In the genomic region with DNA sequence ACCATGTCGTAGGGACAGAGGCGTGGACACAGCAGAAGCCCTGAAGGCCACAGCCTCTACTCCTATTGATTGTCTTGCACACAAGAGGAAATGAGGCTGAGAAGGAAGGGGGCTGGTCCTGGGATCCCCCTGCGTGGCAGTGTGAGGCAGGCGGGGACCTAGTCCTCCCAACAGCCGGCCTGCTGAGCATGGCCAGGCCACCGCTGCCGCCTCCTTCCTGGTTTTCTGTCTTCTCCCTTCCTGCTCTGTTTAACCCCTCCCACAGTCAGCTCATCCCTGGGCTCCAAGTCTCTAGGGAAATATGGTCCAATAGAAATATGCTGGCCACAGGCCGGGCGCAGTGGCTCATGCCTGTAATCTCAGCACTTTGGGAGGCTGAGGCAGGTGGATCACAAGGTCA, we compare ENCODE assay signal across 22 cellular contexts.
"Had no signal": no experiment of that assay in that cellular context is flagged by ENCODE, and none has a peak within 500 bp of the region (broad histone marks: within the 10 kb centered on the region; RNA-seq: fewer than 3 reads in every experiment).

No MANE protein-coding gene starts in this region.

- H3K4me1 Mint-ChIP-seq: natural killer cell had no signal

- H3K4me3 ChIP-seq: coronary artery, lower lobe of right lung, smooth muscle cell, stomach, thyroid gland, vagina had no signal

- H3K9me3 Mint-ChIP-seq: natural killer cell, neural crest cell had no signal

- H3K36me3 Mint-ChIP-seq: natural killer cell had no signal

- FAIRE-seq: frontal cortex, keratinocyte had no signal

- H3K27me3 Mint-ChIP-seq: progenitor cell of endocrine pancreas had no signal

- H3K79me2 ChIP-seq: parathyroid adenoma had no signal

- ATAC-seq: left ventricle myocardium superior, lower lobe of right lung, natural killer cell, sciatic nerve had no signal

- H3K36me3 ChIP-seq: lower lobe of right lung, stomach, thyroid gland, vagina had no signal

- H3K9me3 ChIP-seq: lower lobe of right lung, stomach, thyroid gland, vagina had no signal

- H3K4me3 Mint-ChIP-seq: natural killer cell, neural crest cell had no signal

- H3K27ac ChIP-seq: coronary artery, lower lobe of right lung, parathyroid adenoma, stomach, thyroid gland, vagina had no signal

- DNase-seq: dermis blood vessel endothelial cell; effector memory CD4-positive, alpha-beta T cell; left ventricle myocardium superior; lower lobe of right lung; natural killer cell; stimulated activated CD4-positive, alpha-beta T cell treated with anti-CD3 and anti-CD28 coated beads, Interleukin-12 subunit alpha, Interleukin-12 subunit beta, amount 100 ng/mL, for 4 hours; stimulated activated CD4-positive, alpha-beta T cell treated with anti-CD3 and anti-CD28 coated beads, Interleukin-1b, Interleukin-23, amount 100 ng/mL, for 48 hours; stimulated activated CD4-positive, alpha-beta T cell treated with anti-CD3 and anti-CD28 coated beads, Interleukin-4, amount 100 ng/mL, for 1 hour; stimulated activated CD8-positive, alpha-beta memory T cell treated with anti-CD3 and anti-CD28 coated beads, Interleukin-4, amount 100 ng/mL, for 48 hours; stimulated activated naive CD4-positive, alpha-beta T cell treated with Interleukin-2 at 50 U/mL for 16 hours; stomach; trophoblast cell had no signal

- H3K9ac ChIP-seq: parathyroid adenoma had no signal

- H3K27ac Mint-ChIP-seq: natural killer cell, progenitor cell of endocrine pancreas had no signal

- H3K4me1 ChIP-seq: parathyroid adenoma had no signal

- H2AFZ ChIP-seq: parathyroid adenoma had no signal

- H3K27me3 ChIP-seq: stomach, thyroid gland, vagina had no signal
